Comparison of ENCODE assay signal across 4 cellular contexts in genomic region chr13:37149380-37149779, GRCh38.
TF ChIP-seq lines count a peak whose summit lies in the region.

No MANE protein-coding gene starts in this region.

TF ChIP-seq in SK-N-SH, 30 proteins besides CTCF, POLR2A, EP300 and RAD21:
- no peak for TF ChIP-seq SIN3A (IDR thresholded peaks at IDR 0.05; ENCODE audit: borderline replicate concordance, low read depth, low read length)

TF ChIP-seq in SK-N-SH treated with all-trans-retinoic acid at 6 μM for 48 hours, 23 proteins besides CTCF, POLR2A, EP300 and RAD21:
- TF ChIP-seq CSRNP3 (CRISPR knock-in tag; IDR thresholded peaks at IDR 0.05) (no peak), ESRRG (CRISPR knock-in tag; IDR thresholded peaks at IDR 0.05) (no peak), ZNF8 (CRISPR knock-in tag; IDR thresholded peaks at IDR 0.05) (no peak), RARB (CRISPR knock-in tag; IDR thresholded peaks at IDR 0.05) (no peak), ZNF70 (CRISPR knock-in tag; IDR thresholded peaks at IDR 0.05) (no peak), ZNF565 (CRISPR knock-in tag; conservative IDR thresholded peaks at IDR 0.05; ENCODE audit: low read depth) (no peak), ARNTL (CRISPR knock-in tag; IDR thresholded peaks at IDR 0.05; ENCODE audit: borderline replicate concordance, low read depth) (no peak), CSDC2 (CRISPR knock-in tag; IDR thresholded peaks at IDR 0.05) (no peak), OSR1 (CRISPR knock-in tag; IDR thresholded peaks at IDR 0.05) (no peak), PPARA (CRISPR knock-in tag; IDR thresholded peaks at IDR 0.05; ENCODE audit: borderline replicate concordance) (no peak), ZFP30 (CRISPR knock-in tag; IDR thresholded peaks at IDR 0.05) (no peak), TOX (CRISPR knock-in tag; IDR thresholded peaks at IDR 0.05; ENCODE audit: borderline replicate concordance) (no peak)
TF ChIP-seq in SK-N-SH treated with all-trans-retinoic acid at 6 μM for 48 hours: peak in this region for 0.

TF ChIP-seq in GM23338, 12 proteins besides CTCF, POLR2A, EP300 and RAD21 (continues in another document):
- TF ChIP-seq ZNF331 (CRISPR knock-in tag; IDR thresholded peaks at IDR 0.05; ENCODE audit: low read depth) (no peak), ETS1 (IDR thresholded peaks at IDR 0.05) (no peak), CREB1 (CRISPR knock-in tag; IDR thresholded peaks at IDR 0.05; ENCODE audit: low read depth) (no peak), STAT1 (IDR thresholded peaks at IDR 0.05; ENCODE audit: unreplicated experiment) (no peak), NANOG (IDR thresholded peaks at IDR 0.05; ENCODE audit: borderline replicate concordance) (no peak), ZNF462 (CRISPR knock-in tag; IDR thresholded peaks at IDR 0.05) (no peak), JUNB (IDR thresholded peaks at IDR 0.05; ENCODE audit: unreplicated experiment) (no peak)

TF ChIP-seq in H1, 55 proteins besides CTCF, POLR2A, EP300 and RAD21:
- TF ChIP-seq SUZ12 (IDR thresholded peaks at IDR 0.05; ENCODE audit: low read length) (no peak), RBBP5 (IDR thresholded peaks at IDR 0.05; ENCODE audit: borderline replicate concordance, low read depth, low read length) (no peak), USF2 (IDR thresholded peaks at IDR 0.05; ENCODE audit: low read length) (no peak), EGR1 (IDR thresholded peaks at IDR 0.05; ENCODE audit: borderline replicate concordance, low read depth, low read length) (no peak), TEAD4 (IDR thresholded peaks at IDR 0.05; ENCODE audit: low read depth, low read length) (no peak), POU5F1 (IDR thresholded peaks at IDR 0.05; ENCODE audit: low read depth, low read length) (no peak), POLR2AphosphoS5 (IDR thresholded peaks at IDR 0.05; ENCODE audit: low read depth, low read length) (no peak), SP2 (IDR thresholded peaks at IDR 0.05; ENCODE audit: low read length) (no peak), RFX5 (IDR thresholded peaks at IDR 0.05; ENCODE audit: borderline replicate concordance, low read depth, low read length) (no peak), TAF1 (IDR thresholded peaks at IDR 0.05; ENCODE audit: low read depth, low read length) (no peak), ATF2 (IDR thresholded peaks at IDR 0.05; ENCODE audit: low read length) (no peak)
TF ChIP-seq in H1: peak in this region for 0.
